Comparison of ENCODE assay signal across 12 cellular contexts in genomic region chr19:5309438-5310204, GRCh38. TPM values are rescaled to one million over a fixed set of nuclear protein-coding genes. Genes with fewer than 3 reads are reported as not detected.
DNase-seq lines count a peak whose midpoint lies in the region; ATAC-seq and TF ChIP-seq lines count a peak whose summit lies in the region.
"Had no signal": no experiment of that assay in that cellular context is flagged by ENCODE, and none has a peak within 500 bp of the region (broad histone marks: within the 10 kb centered on the region; RNA-seq: fewer than 3 reads in every experiment).

No MANE protein-coding gene starts in this region.

- H3K79me2 ChIP-seq in neural cell (replicated peaks; ENCODE audit: insufficient read depth, low read length) = peaks cover 51% of the 10 kb centered on the region

- no peaks in the 10 kb centered on the region for H3F3A ChIP-seq in neural cell (ENCODE audit: insufficient read depth, low read length, poor library complexity, severe bottlenecking)

- no peak overlapping the region for H2AFZ ChIP-seq in neural cell (ENCODE audit: low read depth, low read length)

- no peaks in the 10 kb centered on the region for H3K9me3 ChIP-seq in right atrium auricular region
- no peaks in the 10 kb centered on the region for H3K9me3 ChIP-seq in neural cell (ENCODE audit: low read length)
- H3K9me3 ChIP-seq: HAP-1 had no signal

- no peak for TF ChIP-seq CTCF in right atrium auricular region (IDR thresholded peaks at IDR 0.05)
- TF ChIP-seq CTCF in neural cell (IDR thresholded peaks at IDR 0.05; ENCODE audit: poor library complexity, severe bottlenecking) = no peak

- TF ChIP-seq RAD21 in neural cell (conservative IDR thresholded peaks at IDR 0.05) = no peak

- H3K4me3 ChIP-seq in right atrium auricular region (no peak overlapping the region), neural cell (ENCODE audit: low read length) (no peak overlapping the region)

- H3K36me3 ChIP-seq in right atrium auricular region = no peaks in the 10 kb centered on the region
- no peaks in the 10 kb centered on the region for H3K36me3 ChIP-seq in neural cell (ENCODE audit: insufficient read depth, low read length)
- H3K36me3 ChIP-seq: HAP-1, heart right ventricle had no signal

- no peaks in the 10 kb centered on the region for H3K9me2 ChIP-seq in neural cell (ENCODE audit: insufficient read depth, low read length)

- H3K27me3 Mint-ChIP-seq in effector memory CD8-positive, alpha-beta T cell = peaks cover 6 to 52% of the 10 kb centered on the region in 2 donors
- H3K27me3 Mint-ChIP-seq: activated naive CD8-positive, alpha-beta T cell treated with anti-CD3 and anti-CD28 coated beads for 36 hours had no signal

- no peaks in the 10 kb centered on the region for H3K36me3 Mint-ChIP-seq in effector memory CD8-positive, alpha-beta T cell (ENCODE audit: insufficient read depth)
- no peaks in the 10 kb centered on the region for H3K36me3 Mint-ChIP-seq in activated naive CD4-positive, alpha-beta T cell treated with anti-CD3 and anti-CD28 coated beads, Interleukin-2, amount 50 U/mL, for 72 hours
- H3K36me3 Mint-ChIP-seq: activated naive CD8-positive, alpha-beta T cell treated with anti-CD3 and anti-CD28 coated beads for 36 hours had no signal

- H4K20me1 ChIP-seq in neural cell (ENCODE audit: insufficient read depth) = peaks cover 13% of the 10 kb centered on the region

- peak overlapping the region; percentile 4 to 77 for H3K27ac Mint-ChIP-seq in effector memory CD8-positive, alpha-beta T cell
- no peak overlapping the region for H3K27ac Mint-ChIP-seq in activated naive CD4-positive, alpha-beta T cell treated with anti-CD3 and anti-CD28 coated beads, Interleukin-2, amount 50 U/mL, for 72 hours
- H3K27ac Mint-ChIP-seq: activated naive CD8-positive, alpha-beta T cell treated with anti-CD3 and anti-CD28 coated beads for 36 hours had no signal

- intact Hi-C loops in Right ventricle myocardium inferior (cut with DNase I) = no loop called here

- no peak for DNase-seq in Right ventricle myocardium inferior (ENCODE audit: missing footprints)
- no peak for DNase-seq in right atrium auricular region (ENCODE audit: low spot score)
- DNase-seq in effector memory CD8-positive, alpha-beta T cell = no peak
- no peak for DNase-seq in NCI-H187 (lab: John Stamatoyannopoulos, UW)
- DNase-seq in CD1c-positive myeloid dendritic cell (ENCODE audit: extremely low spot score) = no peak
- no peak for DNase-seq in activated naive CD4-positive, alpha-beta T cell treated with anti-CD3 and anti-CD28 coated beads, Interleukin-2, amount 50 U/mL, for 72 hours (ENCODE audit: low spot score in 2 of 2)
- no peak for DNase-seq in NCI-H2029 (lab: John Stamatoyannopoulos, UW)
- DNase-seq: activated naive CD8-positive, alpha-beta T cell treated with anti-CD3 and anti-CD28 coated beads for 36 hours; stimulated activated CD4-positive, alpha-beta T cell treated with anti-CD3 and anti-CD28 coated beads, Interleukin-4, amount 100 ng/mL, for 4 hours had no signal

- H3K4me1 ChIP-seq in right atrium auricular region = no peaks in the 10 kb centered on the region
- H3K4me1 ChIP-seq: heart right ventricle had no signal

- H3K9me3 Mint-ChIP-seq in effector memory CD8-positive, alpha-beta T cell = no peaks in the 10 kb centered on the region
- no peaks in the 10 kb centered on the region for H3K9me3 Mint-ChIP-seq in activated naive CD4-positive, alpha-beta T cell treated with anti-CD3 and anti-CD28 coated beads, Interleukin-2, amount 50 U/mL, for 72 hours
- H3K9me3 Mint-ChIP-seq: activated naive CD8-positive, alpha-beta T cell treated with anti-CD3 and anti-CD28 coated beads for 36 hours had no signal

- ATAC-seq in Right ventricle myocardium inferior = peak; percentile 15
- no peak for ATAC-seq in effector memory CD8-positive, alpha-beta T cell (replicated peaks)
- no peak for ATAC-seq in activated naive CD4-positive, alpha-beta T cell treated with anti-CD3 and anti-CD28 coated beads, Interleukin-2, amount 50 U/mL, for 72 hours

- no peak overlapping the region for H3K27ac ChIP-seq in right atrium auricular region
- H3K27ac ChIP-seq in neural cell (ENCODE audit: low read length) = peak overlapping the region; percentile 80

- no peaks in the 10 kb centered on the region for H3K4me1 Mint-ChIP-seq in effector memory CD8-positive, alpha-beta T cell (ENCODE audit: low read depth in 2 of 2)
- H3K4me1 Mint-ChIP-seq: activated naive CD8-positive, alpha-beta T cell treated with anti-CD3 and anti-CD28 coated beads for 36 hours had no signal

- H3K4me3 Mint-ChIP-seq in effector memory CD8-positive, alpha-beta T cell = no peak overlapping the region
- H3K4me3 Mint-ChIP-seq: activated naive CD8-positive, alpha-beta T cell treated with anti-CD3 and anti-CD28 coated beads for 36 hours had no signal

- no peak overlapping the region for H3K4me2 ChIP-seq in neural cell (ENCODE audit: low read length)

- H3K9ac ChIP-seq in neural cell (ENCODE audit: low read length) = no peak overlapping the region

- no peaks in the 10 kb centered on the region for H3K27me3 ChIP-seq in right atrium auricular region
- no peaks in the 10 kb centered on the region for H3K27me3 ChIP-seq in neural cell (ENCODE audit: insufficient read depth, low read depth, low read length)

- TF ChIP-seq EP300 in neural cell (conservative IDR thresholded peaks at IDR 0.05; ENCODE audit: poor library complexity, severe bottlenecking) = no peak

TF ChIP-seq in neural cell, 6 proteins besides CTCF, POLR2A, EP300 and RAD21:
- peak; percentile 11 for TF ChIP-seq POLR2AphosphoS5 (IDR thresholded peaks at IDR 0.05)
- no peak for TF ChIP-seq MXI1 (conservative IDR thresholded peaks at IDR 0.05; ENCODE audit: poor library complexity, severe bottlenecking)
- TF ChIP-seq SMC3 (conservative IDR thresholded peaks at IDR 0.05; ENCODE audit: poor library complexity) = no peak

RNA-seq across cellular contexts. Expression of gene PTPRS, which starts 31.0 kb away (rescaled TPM):
- total RNA-seq in Right ventricle myocardium inferior (61.0 TPM), right atrium auricular region (100 to 1,000 TPM; 138 to 190 TPM)
- polyA plus RNA-seq in neural cell = 121 and 144 TPM in 2 replicates
- polyA minus RNA-seq in neural cell = 387 and 398 TPM in 2 replicates
- total RNA-seq in activated naive CD4-positive, alpha-beta T cell treated with anti-CD3 and anti-CD28 coated beads, Interleukin-2, amount 50 U/mL, for 72 hours = 1 to 10 TPM; 2.3 TPM

Comparison
In these comparisons a context has a peak if more than half of its experiments do, and no peak if none do; other contexts are left out.
1. H3K27ac Mint-ChIP-seq: peak in effector memory CD8-positive, alpha-beta T cell (2 of 2); none in activated naive CD4-positive, alpha-beta T cell treated with anti-CD3 and anti-CD28 coated beads, Interleukin-2, amount 50 U/mL, for 72 hours (0 of 2).
2. RNA of gene PTPRS, which starts 31.0 kb away (total RNA-seq): 138 to 190 TPM in right atrium auricular region and 61.0 TPM in Right ventricle myocardium inferior (single experiment); 2.3 TPM in activated naive CD4-positive, alpha-beta T cell treated with anti-CD3 and anti-CD28 coated beads, Interleukin-2, amount 50 U/mL, for 72 hours; every median in the first group is over 10 times any median in the second.